Comparison of ENCODE assay signal across 10 cellular contexts in genomic region chr6:46044876-46045617, GRCh38. TPM values are rescaled to one million over a fixed set of nuclear protein-coding genes. Genes with fewer than 3 reads are reported as not detected.
A peak's percentile ranks its signal among the peaks of the same experiment; 100 is the strongest.
DNase-seq lines count a peak whose midpoint lies in the region; ATAC-seq and TF ChIP-seq lines count a peak whose summit lies in the region.
"Had no signal": no experiment of that assay in that cellular context is flagged by ENCODE, and none has a peak within 500 bp of the region (broad histone marks: within the 10 kb centered on the region; RNA-seq: fewer than 3 reads in every experiment).

No MANE protein-coding gene starts in this region.

- ATAC-seq in GM19351 (IDR thresholded peaks at IDR 0.05; ENCODE audit: unreplicated experiment) (no peak), GM18868 (IDR thresholded peaks at IDR 0.05; ENCODE audit: unreplicated experiment) (no peak), HG02840 (IDR thresholded peaks at IDR 0.05; ENCODE audit: low FRiP score, unreplicated experiment) (no peak)

- no peak overlapping the region for H3K4me3 Mint-ChIP-seq in chondrocyte (ENCODE audit: unreplicated experiment)

- H3K27me3 Mint-ChIP-seq in chondrocyte (ENCODE audit: low read depth) = no peaks in the 10 kb centered on the region

- H3K27ac Mint-ChIP-seq in chondrocyte (ENCODE audit: unreplicated experiment) = peak overlapping the region; percentile 83

- DNase-seq in AG09309 (ENCODE audit: low read depth) (peak; percentile 27), LHCN-M2 (ENCODE audit: low read depth) (peak; percentile 95), chondrocyte (ENCODE audit: low spot score) (no peak), mucosa of gallbladder (ENCODE audit: low spot score) (peak; percentile 16), NCI-H446 (lab: John Stamatoyannopoulos, UW) (no peak)
- DNase-seq: NCI-H187 treated with DMSO at 0.1 percent for 48 hours; stimulated activated CD4-positive, alpha-beta T cell treated with anti-CD3 and anti-CD28 coated beads, Interleukin-2, amount 100 ng/mL, for 48 hours had no signal

- TF ChIP-seq CTCF in AG09309 (IDR thresholded peaks at IDR 0.05; ENCODE audit: control insufficient read depth, insufficient read depth, low read depth, low read length, missing control alignments) (no peak), chondrocyte (IDR thresholded peaks at IDR 0.05) (no peak)

- H3K4me3 ChIP-seq in AG09309 (ENCODE audit: control insufficient read depth, low read depth, low read length) = no peak overlapping the region

- no peaks in the 10 kb centered on the region for H3K36me3 Mint-ChIP-seq in chondrocyte (ENCODE audit: low read depth)

- H3K4me1 Mint-ChIP-seq in chondrocyte (ENCODE audit: low read depth) = peaks cover 19% of the 10 kb centered on the region

- H3K9me3 Mint-ChIP-seq in chondrocyte (ENCODE audit: low read depth) = peaks cover 2% of the 10 kb centered on the region

RNA-seq across cellular contexts. Expression of gene CLIC5, which starts 29.4 kb away (rescaled TPM):
- total RNA-seq in LHCN-M2 (2014; rRNA removed) (not detected in 2 replicates), chondrocyte (not detected in 3 replicates), mucosa of gallbladder (27.6 TPM)
- not detected for polyA plus RNA-seq in LHCN-M2 (2012)

Comparison
In these comparisons a context has a peak if more than half of its experiments do, and no peak if none do; other contexts are left out.
1. DNase-seq: peak in AG09309 (single experiment), LHCN-M2 (single experiment) and mucosa of gallbladder (single experiment); none in chondrocyte (single experiment) and NCI-H446 (0 of 2).
2. RNA of gene CLIC5, which starts 29.4 kb away (total RNA-seq): 27.6 TPM in mucosa of gallbladder (single experiment); not detected in LHCN-M2 and not detected in chondrocyte; every median in the first group is over 10 times any median in the second.